ENCODE assay signal across 11 cellular contexts in the genomic region with DNA sequence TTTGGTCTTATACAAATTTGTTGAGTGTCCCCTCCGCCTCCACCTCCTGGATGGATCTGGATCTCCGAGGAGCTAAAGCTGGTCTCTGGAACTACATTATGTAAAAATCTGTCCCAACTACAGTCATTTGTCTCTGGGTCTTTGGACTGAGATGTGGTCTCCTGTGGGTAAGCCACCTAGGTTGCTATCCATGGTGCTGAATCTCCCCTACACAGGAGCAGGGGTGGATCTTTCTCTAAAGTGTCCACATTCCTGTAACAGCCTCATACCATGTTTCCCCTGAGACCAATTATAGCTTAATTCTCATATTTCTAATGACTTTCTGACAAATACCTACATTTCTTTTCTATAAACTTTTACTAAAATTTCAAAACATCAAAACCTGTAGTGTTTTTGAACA.
DNase-seq lines count a peak whose midpoint lies in the region; ATAC-seq, FAIRE-seq and TF ChIP-seq lines count a peak whose summit lies in the region.
"Had no signal": no experiment of that assay in that cellular context is flagged by ENCODE, and none has a peak within 500 bp of the region (broad histone marks: within the 10 kb centered on the region; RNA-seq: fewer than 3 reads in every experiment).

No MANE protein-coding gene starts in this region.

- H2AFZ ChIP-seq in DND-41 (ENCODE audit: low read depth, low read length) (no peak overlapping the region), HepG2 (ENCODE audit: low read length) (no peak overlapping the region)

- H4K20me1 ChIP-seq in DND-41 (ENCODE audit: insufficient read depth, low read length) (no peaks in the 10 kb centered on the region), HepG2 (ENCODE audit: insufficient read depth, low read length) (no peaks in the 10 kb centered on the region)

- ATAC-seq in DND-41 (ENCODE audit: insufficient read depth, low read depth) (peak; percentile 89), HG03175 (IDR thresholded peaks at IDR 0.05; ENCODE audit: unreplicated experiment) (peak; percentile 56), HepG2 (peak; percentile 60; the same call in 2 of the 3 replicates), HG03565 (IDR thresholded peaks at IDR 0.05; ENCODE audit: unreplicated experiment) (no peak)
- ATAC-seq: body of pancreas, Right ventricle myocardium inferior had no signal

- TF ChIP-seq CTCF in DND-41 (IDR thresholded peaks at IDR 0.05; ENCODE audit: borderline replicate concordance, extremely low read depth, low read length, poor library complexity, severe bottlenecking), result no peak
- no peak for TF ChIP-seq CTCF in HepG2 (CRISPR knock-in tag; IDR thresholded peaks at IDR 0.05)
- TF ChIP-seq CTCF in prostate gland (IDR thresholded peaks at IDR 0.05), result no peak

- H3K27ac ChIP-seq in DND-41 (ENCODE audit: low read length), result no peak overlapping the region
- H3K27ac ChIP-seq in HepG2 (ENCODE audit: extremely low read length, insufficient read depth, low read length), result no peak overlapping the region
- no peak overlapping the region for H3K27ac ChIP-seq in prostate gland
- H3K27ac ChIP-seq: body of pancreas, stomach had no signal

- H3K36me3 Mint-ChIP-seq in activated CD4-positive, alpha-beta memory T cell treated with anti-CD3 and anti-CD28 coated beads for 36 hours, result peaks cover 6% of the 10 kb centered on the region

- CTCF ChIA-PET in activated CD4-positive, alpha-beta memory T cell treated with anti-CD3 and anti-CD28 coated beads for 36 hours (lab: Charles Lee), result no interaction called here
- CTCF ChIA-PET in HepG2 (lab: Yijun Ruan, JAX; ENCODE audit: low intra/inter-chr PET ratio, low total read pairs), result no interaction called here

- H3K4me1 ChIP-seq in DND-41 (ENCODE audit: insufficient read depth, low read length) (no peaks in the 10 kb centered on the region), HepG2 (ENCODE audit: insufficient read depth, low read length) (no peaks in the 10 kb centered on the region), prostate gland (replicated peaks) (no peaks in the 10 kb centered on the region)
- H3K4me1 ChIP-seq: body of pancreas, stomach had no signal

- H3K27ac Mint-ChIP-seq in activated CD4-positive, alpha-beta memory T cell treated with anti-CD3 and anti-CD28 coated beads for 36 hours, result no peak overlapping the region

- no peak for TF ChIP-seq EP300 in HepG2 (IDR thresholded peaks at IDR 0.05; ENCODE audit: low read depth in 2 of 2, low read length in 2 of 2)
- TF ChIP-seq EP300 in HepG2 (CRISPR knock-in tag; IDR thresholded peaks at IDR 0.05; ENCODE audit: borderline replicate concordance), result no peak

- H3K27me3 ChIP-seq in DND-41 (ENCODE audit: insufficient read depth, low read length, poor library complexity) (no peaks in the 10 kb centered on the region), HepG2 (ENCODE audit: control insufficient read depth in 1 of 2, insufficient read depth in 2 of 2, low read length in 2 of 2) (no peaks in the 10 kb centered on the region), prostate gland (replicated peaks; ENCODE audit: insufficient read depth) (no peaks in the 10 kb centered on the region)
- H3K27me3 ChIP-seq: body of pancreas, stomach had no signal

- H3K4me2 ChIP-seq in DND-41 (ENCODE audit: insufficient read depth, low read length) (no peak overlapping the region), HepG2 (ENCODE audit: low read depth, low read length) (no peak overlapping the region)

- POLR2A ChIA-PET in activated CD4-positive, alpha-beta memory T cell treated with anti-CD3 and anti-CD28 coated beads for 36 hours (lab: Charles Lee), result no interaction called here
- POLR2A ChIA-PET in HepG2 (lab: Yijun Ruan, JAX), result no interaction called here

- FAIRE-seq in HepG2 (lab: Jason Lieb, UNC), result no peak

- no peaks in the 10 kb centered on the region for H3K36me3 ChIP-seq in DND-41 (ENCODE audit: insufficient read depth, low read length)
- no peaks in the 10 kb centered on the region for H3K36me3 ChIP-seq in HepG2 (replicated peaks in 1 of 2; ENCODE audit: control insufficient read depth in 1 of 2, insufficient read depth in 2 of 2, low read length in 2 of 2)
- H3K36me3 ChIP-seq in prostate gland, result no peaks in the 10 kb centered on the region
- H3K36me3 ChIP-seq: stomach had no signal

- H3K4me3 ChIP-seq in DND-41 (ENCODE audit: low read depth in 1 of 2, low read length in 2 of 2) (no peak overlapping the region), HepG2 (replicated peaks in 1 of 3; ENCODE audit: insufficient read depth in 1 of 3, low read depth in 2 of 3, low read length in 3 of 3) (no peak overlapping the region), prostate gland (no peak overlapping the region)
- H3K4me3 ChIP-seq: body of pancreas, stomach had no signal

- WGBS in HepG2 (ENCODE audit: low lambda C conversion rate), result 26% methylated on average over 2 of the region's 2 CpGs
- 80% methylated on average over 2 of the region's 2 CpGs for WGBS in prostate gland

- H3K9me3 ChIP-seq in DND-41 (ENCODE audit: insufficient read depth, low read length, severe bottlenecking), result no peaks in the 10 kb centered on the region
- H3K9me3 ChIP-seq in HepG2 (ENCODE audit: low read length), result peaks cover 6% of the 10 kb centered on the region; the same call in 1 of the 2 replicates
- H3K9me3 ChIP-seq in prostate gland, result no peaks in the 10 kb centered on the region

- BruUV-seq in HepG2 (replicated peaks; lab: Mats Ljungman, UMichigan), result no TSS peak

- no peaks in the 10 kb centered on the region for H3K27me3 Mint-ChIP-seq in activated CD4-positive, alpha-beta memory T cell treated with anti-CD3 and anti-CD28 coated beads for 36 hours

- H3K9me3 Mint-ChIP-seq in activated CD4-positive, alpha-beta memory T cell treated with anti-CD3 and anti-CD28 coated beads for 36 hours, result no peaks in the 10 kb centered on the region

- no peak for TF ChIP-seq POLR2A in HepG2 (IDR thresholded peaks at IDR 0.05; ENCODE audit: insufficient read depth in 1 of 2, low read depth in 2 of 2, low read length in 2 of 2)
- TF ChIP-seq POLR2A in prostate gland (IDR thresholded peaks at IDR 0.05), result no peak

- H3K4me1 Mint-ChIP-seq in activated CD4-positive, alpha-beta memory T cell treated with anti-CD3 and anti-CD28 coated beads for 36 hours (ENCODE audit: low read depth), result no peaks in the 10 kb centered on the region

- TF ChIP-seq RAD21 in HepG2 (CRISPR knock-in tag; IDR thresholded peaks at IDR 0.05), result no peak

- in situ Hi-C loops in HepG2 (cut with HindIII; ENCODE audit: extremely low pct_ligation_motif_present, low pct_unique_long_range_greater_than_20kb), result no loop called here

- no peaks in the 10 kb centered on the region for H3K79me2 ChIP-seq in DND-41 (ENCODE audit: insufficient read depth, low read length)
- no peaks in the 10 kb centered on the region for H3K79me2 ChIP-seq in HepG2 (ENCODE audit: insufficient read depth, low read length)

- H3K9ac ChIP-seq in DND-41 (ENCODE audit: low read depth, low read length) (no peak overlapping the region), HepG2 (ENCODE audit: insufficient read depth, low read depth, low read length) (no peak overlapping the region)

- DNase-seq in DND-41 (peak; percentile 58), HepG2 (ENCODE audit: low spot score) (peak; percentile 17), prostate gland (ENCODE audit: low spot score) (no peak), NCI-H2107 (lab: John Stamatoyannopoulos, UW) (no peak), NCI-H187 (lab: John Stamatoyannopoulos, UW) (no peak)
- DNase-seq in activated CD4-positive, alpha-beta memory T cell treated with anti-CD3 and anti-CD28 coated beads for 36 hours, result peak; percentile 9
- DNase-seq: stomach had no signal

- intact Hi-C loops in activated CD4-positive, alpha-beta memory T cell treated with anti-CD3 and anti-CD28 coated beads for 36 hours (cut with micrococcal nuclease), result no loop called here
- intact Hi-C loops in HepG2 (cut with micrococcal nuclease; ENCODE audit: unreplicated experiment), result no loop called here
- intact Hi-C loops in prostate gland (cut with DNase I), result no loop called here

- H3K4me3 Mint-ChIP-seq in activated CD4-positive, alpha-beta memory T cell treated with anti-CD3 and anti-CD28 coated beads for 36 hours, result no peak overlapping the region

TF ChIP-seq in HepG2, 621 proteins besides CTCF, POLR2A, EP300 and RAD21 (continues in another document):
- TF ChIP-seq FOSL2 (CRISPR knock-in tag; IDR thresholded peaks at IDR 0.05) (0 out of 2 replicates have a peak, but pooled peaks have one; percentile 8), KLF6 (CRISPR knock-in tag; IDR thresholded peaks at IDR 0.05) (0 out of 2 replicates have a peak, but pooled peaks have one; percentile 35), MIXL1 (CRISPR knock-in tag; IDR thresholded peaks at IDR 0.05) (peak; percentile 53; the same call in 1 of the 2 replicates), SP1 (IDR thresholded peaks at IDR 0.05) (no peak), SP1 (CRISPR knock-in tag; IDR thresholded peaks at IDR 0.05) (no peak), ZNF281 (CRISPR knock-in tag; IDR thresholded peaks at IDR 0.05; ENCODE audit: borderline replicate concordance) (0 out of 2 replicates have a peak, but pooled peaks have one; percentile 22)

Comparison
In these comparisons a context has a peak if more than half of its experiments do, and no peak if none do; other contexts are left out.
1. DNase-seq: peak in DND-41 (single experiment), activated CD4-positive, alpha-beta memory T cell treated with anti-CD3 and anti-CD28 coated beads for 36 hours (single experiment) and HepG2 (single experiment); none in prostate gland (single experiment), NCI-H2107 (single experiment) and NCI-H187 (0 of 2).